8 cellular contexts compared by ENCODE assay signal in genomic region chr1:204503122-204503912, GRCh38. TPM values are rescaled to one million over a fixed set of nuclear protein-coding genes. Genes with fewer than 3 reads are reported as not detected.
DNase-seq lines count a peak whose midpoint lies in the region; ATAC-seq, FAIRE-seq and TF ChIP-seq lines count a peak whose summit lies in the region.

No MANE protein-coding gene starts in this region.

- DNase-seq in AG04449 (ENCODE audit: low read depth, low spot score) (no peak), GF-D8 (lab: John Stamatoyannopoulos, UW) (peak; percentile 66), NCI-H2029 (lab: John Stamatoyannopoulos, UW) (peak; percentile 20), gastrocnemius medialis (no peak), occipital lobe (lab: John Stamatoyannopoulos, UW) (no peak)

- in situ Hi-C loops in gastrocnemius medialis (cut with MboI; ENCODE audit: low sequenced_read_pairs in 4 of 4) = loop anchor here (5.0 to 25.0 kb wide), 4 partner anchors 56 to 641 kb away; partner anchors contain the start of genes ETNK2 (in 1 of the 4), REN (in 1 of the 4) and SNRPE (in 1 of the 4)

- no peak overlapping the region for H3K27ac ChIP-seq in gastroesophageal sphincter
- H3K27ac ChIP-seq in gastrocnemius medialis = peak overlapping the region in 1 of 4 donors; percentile 15

- no peak for TF ChIP-seq POLR2A in gastroesophageal sphincter (IDR thresholded peaks at IDR 0.05)
- TF ChIP-seq POLR2A in gastrocnemius medialis (IDR thresholded peaks at IDR 0.05) = no peak

- intact Hi-C loops in gastrocnemius medialis (cut with DNase I; ENCODE audit: low total_unique reads) = loop anchor here (1.0 kb wide), 2 partner anchors 57 to 72 kb away; no protein-coding TSS in a partner anchor

- H3K9me3 ChIP-seq in gastroesophageal sphincter (no peaks in the 10 kb centered on the region), gastrocnemius medialis (no peaks in the 10 kb centered on the region)

- H3K36me3 ChIP-seq in gastroesophageal sphincter (no peaks in the 10 kb centered on the region), gastrocnemius medialis (no peaks in the 10 kb centered on the region)

- POLR2A ChIA-PET in AG04449 (lab: Yijun Ruan, JAX) = interaction anchor here (0.6 to 1.6 kb wide), 2 partner anchors 10 to 309 kb away, joined by 3 to 4 read pairs; no protein-coding TSS in a partner anchor

- no peak overlapping the region for H3K4me3 ChIP-seq in AG04449 (ENCODE audit: low read depth, low read length)
- no peak overlapping the region for H3K4me3 ChIP-seq in gastroesophageal sphincter
- H3K4me3 ChIP-seq in gastrocnemius medialis = no peak overlapping the region

- FAIRE-seq in TTC549 (lab: Jason Lieb, UNC) = peak; percentile 96

- TF ChIP-seq CTCF in AG04449 (IDR thresholded peaks at IDR 0.05; ENCODE audit: insufficient read depth, low read length, missing control alignments) (peak; percentile 40), gastroesophageal sphincter (IDR thresholded peaks at IDR 0.05) (peak; percentile 71 to 87 (median 80)), gastrocnemius medialis (IDR thresholded peaks at IDR 0.05 in 4 of 5, conservative IDR thresholded peaks at IDR 0.05 in 1 of 5) (peak; percentile 78 to 95 (median 82))

- no peak for TF ChIP-seq EP300 in gastroesophageal sphincter (IDR thresholded peaks at IDR 0.05)

- no peak for ATAC-seq in gastroesophageal sphincter
- no peak for ATAC-seq in gastrocnemius medialis
- no peak for ATAC-seq in HG03280 (IDR thresholded peaks at IDR 0.05; ENCODE audit: unreplicated experiment)

- whole genome bisulfite sequencing in gastroesophageal sphincter (ENCODE audit: low coverage in 1 of 2), 2 donors = 13 to 19% methylated on average over 7 of the region's 7 CpGs

- peaks cover 0 to 23% (median 0%) of the 10 kb centered on the region in 3 donors for H3K4me1 ChIP-seq in gastroesophageal sphincter
- H3K4me1 ChIP-seq in gastrocnemius medialis = peaks cover 8 to 13% of the 10 kb centered on the region in 2 donors

- CTCF ChIA-PET in AG04449 (lab: Yijun Ruan, JAX) = interaction anchor here (0.7 to 19.8 kb wide), 50 partner anchors 8 to 640 kb away, joined by 3 to 1052 read pairs (median 5); partner anchors contain the start of genes GOLT1A, MDM4 and PIK3C2B

- H3K27me3 ChIP-seq in gastroesophageal sphincter = no peaks in the 10 kb centered on the region
- H3K27me3 ChIP-seq in gastrocnemius medialis = no peaks in the 10 kb centered on the region

RNA-seq across cellular contexts. Expression of gene PIK3C2B, which starts 8.7 kb away (rescaled TPM):
- total RNA-seq in gastroesophageal sphincter (10 to 100 TPM in 3 of 4 donors, 1 to 10 TPM in 1; 7.9 to 18.2 (median 16.1) TPM), gastrocnemius medialis (1 to 10 TPM; 2.8 to 6.0 (median 3.8) TPM), occipital lobe (31.0 TPM)

RNA-seq across cellular contexts. Expression of gene MDM4, which starts 12.9 kb away (rescaled TPM):
- total RNA-seq in gastroesophageal sphincter (10 to 100 TPM; 24.3 to 74.1 (median 37.9) TPM), gastrocnemius medialis (10 to 100 TPM; 15.1 to 44.0 (median 28.9) TPM), occipital lobe (60.4 TPM)

Comparison
In these comparisons a context has a peak if more than half of its experiments do, and no peak if none do; other contexts are left out.
1. DNase-seq: peak in GF-D8 (single experiment) and NCI-H2029 (single experiment); none in AG04449 (single experiment), gastrocnemius medialis (0 of 2) and occipital lobe (single experiment).
2. Peak in every context shown above with its lines, with median percentiles within 50 percentile points of each other: CTCF ChIP-seq.